In genomic region chr1:52477876-52478275, GRCh38 we compare ENCODE assay signal across 20 cellular contexts.
"Had no signal": no experiment of that assay in that cellular context is flagged by ENCODE, and none has a peak within 500 bp of the region (broad histone marks: within the 10 kb centered on the region; RNA-seq: fewer than 3 reads in every experiment).

No MANE protein-coding gene starts in this region.

- DNase-seq: KBM-7, MV-4-11, NCI-H1048, NCI-H1105, NCI-H1417, NCI-H1436 treated with DMSO at 0.1 percent for 48 hours, NCI-H1694, NCI-H1930, NCI-H2081, NCI-H2107, NCI-H2227 treated with DMSO at 0.1 percent for 48 hours, NCI-H524 treated with DMSO at 0.1 percent for 48 hours, NCI-H69, NCI-H774, SHP77, SK-N-SH, SW 1271, T-cell had no signal

- H3K27ac Mint-ChIP-seq: IgD-negative memory B cell had no signal

- H3K9ac ChIP-seq: SK-N-SH had no signal

- H3K4me2 ChIP-seq: SK-N-SH had no signal

- H3K27ac ChIP-seq: RWPE1 had no signal

- H3K9me3 ChIP-seq: SK-N-SH had no signal

- H3K9me3 Mint-ChIP-seq: IgD-negative memory B cell, T-cell had no signal

- H3K27me3 Mint-ChIP-seq: IgD-negative memory B cell, T-cell had no signal

- ATAC-seq: T-cell had no signal

- H3K4me3 Mint-ChIP-seq: IgD-negative memory B cell, T-cell had no signal
